1 cellular context compared by ENCODE assay signal in genomic region chr14:72893636-72894322, GRCh38.
TF ChIP-seq lines count a peak whose summit lies in the region.

DPF3 (minus strand) TSS chr14:72894101; CDS start chr14:72894088, 13 bp downstream.

TF ChIP-seq in HEK293, 187 proteins besides CTCF, POLR2A, EP300 and RAD21 (continued from another document):
- TF ChIP-seq ZNF26 (tag by site-specific recombination; IDR thresholded peaks at IDR 0.05) (no peak), ZNF266 (tag by site-specific recombination; IDR thresholded peaks at IDR 0.05; ENCODE audit: low read depth) (no peak), ZNF645 (tag by site-specific recombination; IDR thresholded peaks at IDR 0.05) (no peak), ZEB2 (tag by site-specific recombination; IDR thresholded peaks at IDR 0.05) (no peak), ZNF157 (tag by site-specific recombination; IDR thresholded peaks at IDR 0.05) (no peak), ZNF423 (tag by site-specific recombination; IDR thresholded peaks at IDR 0.05) (no peak), HOXA7 (CRISPR knock-in tag; IDR thresholded peaks at IDR 0.05; ENCODE audit: borderline replicate concordance) (no peak), ZBTB48 (tag by site-specific recombination; IDR thresholded peaks at IDR 0.05) (no peak), ZNF48 (tag by site-specific recombination; IDR thresholded peaks at IDR 0.05) (no peak), ZNF140 (tag by site-specific recombination; IDR thresholded peaks at IDR 0.05) (no peak), ZFP41 (tag by site-specific recombination; IDR thresholded peaks at IDR 0.05; ENCODE audit: borderline replicate concordance) (no peak), HOXC10 (CRISPR knock-in tag; IDR thresholded peaks at IDR 0.05) (no peak), SETDB1 (IDR thresholded peaks at IDR 0.05; ENCODE audit: insufficient read length, low read length) (no peak), EGR2 (tag by site-specific recombination; IDR thresholded peaks at IDR 0.05; ENCODE audit: low read depth) (no peak), MEIS1 (CRISPR knock-in tag; IDR thresholded peaks at IDR 0.05; ENCODE audit: borderline replicate concordance) (no peak), TCF7L2 (IDR thresholded peaks at IDR 0.05; ENCODE audit: borderline replicate concordance, low read depth, low read length) (0 out of 2 replicates have a peak, but pooled peaks have one; percentile 46), ZNF704 (tag by site-specific recombination; IDR thresholded peaks at IDR 0.05) (no peak), ZSCAN23 (tag by site-specific recombination; IDR thresholded peaks at IDR 0.05) (no peak), ZNF521 (tag by site-specific recombination; IDR thresholded peaks at IDR 0.05) (no peak), ZNF350 (tag by site-specific recombination; IDR thresholded peaks at IDR 0.05) (peak; percentile 89), ZNF354C (tag by site-specific recombination; IDR thresholded peaks at IDR 0.05; ENCODE audit: borderline replicate concordance, low read depth) (no peak), GFI1B (tag by site-specific recombination; IDR thresholded peaks at IDR 0.05) (no peak), ZNF239 (tag by site-specific recombination; IDR thresholded peaks at IDR 0.05) (no peak), ZNF223 (tag by site-specific recombination; IDR thresholded peaks at IDR 0.05) (no peak), KLF17 (tag by site-specific recombination; IDR thresholded peaks at IDR 0.05) (no peak), ZBTB10 (tag by site-specific recombination; IDR thresholded peaks at IDR 0.05) (no peak), HOXD13 (CRISPR knock-in tag; IDR thresholded peaks at IDR 0.05; ENCODE audit: borderline replicate concordance) (no peak), GLI4 (tag by site-specific recombination; IDR thresholded peaks at IDR 0.05) (no peak), ZNF501 (tag by site-specific recombination; IDR thresholded peaks at IDR 0.05) (no peak), ZNF518A (tag by site-specific recombination; conservative IDR thresholded peaks at IDR 0.05; ENCODE audit: low read depth) (no peak), ZFP69B (tag by site-specific recombination; IDR thresholded peaks at IDR 0.05) (0 out of 2 replicates have a peak, but pooled peaks have one; percentile 15), SCRT2 (tag by site-specific recombination; IDR thresholded peaks at IDR 0.05) (peak; percentile 64), PATZ1 (tag by site-specific recombination; IDR thresholded peaks at IDR 0.05) (no peak), ZNF514 (tag by site-specific recombination; IDR thresholded peaks at IDR 0.05) (no peak), ZNF292 (tag by site-specific recombination; IDR thresholded peaks at IDR 0.05; ENCODE audit: borderline replicate concordance, low read depth) (no peak), ZNF670 (tag by site-specific recombination; IDR thresholded peaks at IDR 0.05; ENCODE audit: low read depth) (no peak), ZNF596 (tag by site-specific recombination; IDR thresholded peaks at IDR 0.05) (no peak), ZNF610 (tag by site-specific recombination; IDR thresholded peaks at IDR 0.05; ENCODE audit: borderline replicate concordance) (no peak), BCL11B (tag by site-specific recombination; IDR thresholded peaks at IDR 0.05; ENCODE audit: low read depth) (no peak), ZNF19 (tag by site-specific recombination; IDR thresholded peaks at IDR 0.05; ENCODE audit: low read depth) (no peak), WT1 (tag by site-specific recombination; IDR thresholded peaks at IDR 0.05) (peak; percentile 83), SP3 (tag by site-specific recombination; IDR thresholded peaks at IDR 0.05) (0 out of 2 replicates have a peak, but pooled peaks have one; percentile 33), ZBTB26 (tag by site-specific recombination; optimal IDR thresholded peaks at IDR 0.05) (peak; percentile 56)
